ENCODE assay signal across 13 cellular contexts in genomic region chr1:206000641-206001339, GRCh38. TPM values are rescaled to one million over a fixed set of nuclear protein-coding genes. Genes with fewer than 3 reads are reported as not detected.
DNase-seq lines count a peak whose midpoint lies in the region; ATAC-seq and TF ChIP-seq lines count a peak whose summit lies in the region.
"Had no signal": no experiment of that assay in that cellular context is flagged by ENCODE, and none has a peak within 500 bp of the region (broad histone marks: within the 10 kb centered on the region; RNA-seq: fewer than 3 reads in every experiment).

No MANE protein-coding gene starts in this region.

- H3K4me3 ChIP-seq in left lung = no peak overlapping the region
- H3K4me3 ChIP-seq: GM23338 had no signal

- H3K27ac ChIP-seq in left lung = peak overlapping the region in 1 of 2 donors; percentile 54

- H3K9me3 ChIP-seq in left lung = no peaks in the 10 kb centered on the region

- CTCF ChIA-PET in MCF 10A (lab: Yijun Ruan, JAX) = interaction anchor here (0.6 to 8.4 kb wide), 16 partner anchors 9 to 219 kb away, joined by 3 to 65 read pairs (median 5); no protein-coding TSS in a partner anchor

- H3K4me1 ChIP-seq in left lung = peaks cover 19 to 39% of the 10 kb centered on the region in 2 donors

- H3K27ac Mint-ChIP-seq in MCF 10A (ENCODE audit: low read depth, unreplicated experiment) (peak overlapping the region; percentile 75), progenitor cell of endocrine pancreas (no peak overlapping the region)
- H3K27ac Mint-ChIP-seq: GM23338 had no signal

- no peaks in the 10 kb centered on the region for H3K36me3 ChIP-seq in left lung

- H3K4me1 Mint-ChIP-seq in MCF 10A (ENCODE audit: insufficient read depth, unreplicated experiment) = peaks cover 37% of the 10 kb centered on the region
- peaks cover 4% of the 10 kb centered on the region for H3K4me1 Mint-ChIP-seq in progenitor cell of endocrine pancreas (ENCODE audit: low read depth)

- H3K9me3 Mint-ChIP-seq in MCF 10A (ENCODE audit: unreplicated experiment) (peaks cover 6% of the 10 kb centered on the region), progenitor cell of endocrine pancreas (ENCODE audit: low read depth) (peaks cover 4% of the 10 kb centered on the region)
- H3K9me3 Mint-ChIP-seq: GM23338 had no signal

- ATAC-seq in GM18502 (IDR thresholded peaks at IDR 0.05; ENCODE audit: poor library complexity, unreplicated experiment) (no peak), left lung (no peak)

- BruUV-seq in MCF 10A (replicated peaks; lab: Mats Ljungman, UMichigan) = no TSS peak

- peak; percentile 21 for DNase-seq in AG08395 (ENCODE audit: low spot score)
- DNase-seq in HT1080 (ENCODE audit: low read depth) = peak; percentile 39
- DNase-seq in MCF 10A (ENCODE audit: unreplicated experiment) = peak; percentile 59
- peak; percentile 40 for DNase-seq in renal cortical epithelial cell (ENCODE audit: low read depth)
- no peak for DNase-seq in NCI-H748 treated with DMSO at 0.1 percent for 48 hours (lab: John Stamatoyannopoulos, UW)
- no peak for DNase-seq in left lung
- no peak for DNase-seq in progenitor cell of endocrine pancreas (ENCODE audit: low spot score, unreplicated experiment)
- DNase-seq: NCI-H2081, SHP77 had no signal

- no peaks in the 10 kb centered on the region for H3K27me3 ChIP-seq in left lung

- intact Hi-C loops in MCF 10A (cut with micrococcal nuclease) (no loop called here), left lung (cut with DNase I) (no loop called here)

- POLR2A ChIA-PET in MCF 10A (lab: Yijun Ruan, JAX) = interaction anchor here (0.7 to 5.0 kb wide), 21 partner anchors 10 to 682 kb away, joined by 3 to 89 read pairs (median 5); no protein-coding TSS in a partner anchor

- TF ChIP-seq CTCF in MCF 10A (IDR thresholded peaks at IDR 0.05; ENCODE audit: unreplicated experiment) = no peak
- no peak for TF ChIP-seq CTCF in left lung (IDR thresholded peaks at IDR 0.05)
- no peak for TF ChIP-seq CTCF in progenitor cell of endocrine pancreas (IDR thresholded peaks at IDR 0.05; ENCODE audit: unreplicated experiment)

- H3K4me3 Mint-ChIP-seq in MCF 10A (ENCODE audit: unreplicated experiment) (peak overlapping the region; percentile 69), progenitor cell of endocrine pancreas (ENCODE audit: low read depth) (no peak overlapping the region)
- H3K4me3 Mint-ChIP-seq: GM23338 had no signal

- no peaks in the 10 kb centered on the region for H3K27me3 Mint-ChIP-seq in MCF 10A (ENCODE audit: insufficient read depth, unreplicated experiment)
- H3K27me3 Mint-ChIP-seq in progenitor cell of endocrine pancreas = peaks cover 24% of the 10 kb centered on the region

- H3K36me3 Mint-ChIP-seq in MCF 10A (ENCODE audit: insufficient read depth, unreplicated experiment) (no peaks in the 10 kb centered on the region), progenitor cell of endocrine pancreas (ENCODE audit: insufficient read depth) (no peaks in the 10 kb centered on the region)

RNA-seq across cellular contexts. Expression of gene RAB7B, which starts 2.4 kb away (rescaled TPM):
- total RNA-seq in HT1080 (2014; rRNA removed; shearing (Covaris generic)) = 0.10 TPM in 1 of 2 replicates, not detected in the other
- 0.09 and 0.29 TPM in 2 replicates for polyA plus RNA-seq in HT1080 (2015; cell fraction: cytosol; rRNA removed)
- polyA plus RNA-seq in HT1080 (2015; cell fraction: nucleus; rRNA removed) = 0.14 and 0.27 TPM in 2 replicates
- total RNA-seq in MCF 10A (2022) (1.6 and 3.6 TPM in 2 replicates), renal cortical epithelial cell (1.1 and 1.2 TPM in 2 replicates), left lung (10 to 100 TPM; 13.4 to 14.2 TPM), progenitor cell of endocrine pancreas (0.13 TPM in 1 of 2 replicates, not detected in the other)
- total RNA-seq: dermis blood vessel endothelial cell, GM23338 had no signal
- polyA plus RNA-seq: GM23338, neural cell had no signal

RNA-seq across cellular contexts. Expression of gene CTSE, which starts 22.9 kb away (rescaled TPM):
- total RNA-seq in HT1080 (2014; rRNA removed; shearing (Covaris generic)) = 0.17 and 0.34 TPM in 2 replicates
- 0.05 TPM in 1 of 2 replicates, not detected in the other for polyA plus RNA-seq in HT1080 (2015; cell fraction: cytosol; rRNA removed)
- polyA plus RNA-seq in HT1080 (2015; cell fraction: nucleus; rRNA removed) = 0.61 TPM in 1 of 2 replicates, not detected in the other
- total RNA-seq in MCF 10A (2022) (0.79 and 0.81 TPM in 2 replicates), renal cortical epithelial cell (0.10 and 6.4 TPM in 2 replicates), left lung (100 to 1,000 TPM; 191 to 624 TPM), progenitor cell of endocrine pancreas (5.6 and 8.4 TPM in 2 replicates)
- total RNA-seq: dermis blood vessel endothelial cell, GM23338 had no signal
- polyA plus RNA-seq: GM23338, neural cell had no signal

RNA-seq across cellular contexts. Expression of gene RHEX, which starts 52.2 kb away (rescaled TPM):
- total RNA-seq in HT1080 (2014; rRNA removed; shearing (Covaris generic)) = not detected in 2 replicates
- polyA plus RNA-seq in HT1080 (2015; cell fraction: cytosol; rRNA removed) = not detected in 2 replicates
- polyA plus RNA-seq in HT1080 (2015; cell fraction: nucleus; rRNA removed) = not detected in 2 replicates
- total RNA-seq in MCF 10A (2022) = not detected in 2 replicates
- 5.7 and 11.6 TPM in 2 replicates for total RNA-seq in renal cortical epithelial cell
- 1 to 10 TPM; 1.1 to 2.4 TPM for total RNA-seq in left lung
- total RNA-seq in progenitor cell of endocrine pancreas = not detected in 2 replicates
- total RNA-seq: dermis blood vessel endothelial cell, GM23338 had no signal
- polyA plus RNA-seq: GM23338, neural cell had no signal

RNA-seq across cellular contexts. Expression of gene SLC26A9, which starts 57.5 kb away (rescaled TPM):
- total RNA-seq in HT1080 (2014; rRNA removed; shearing (Covaris generic)) = 0.03 and 0.10 TPM in 2 replicates
- 0.13 and 0.19 TPM in 2 replicates for polyA plus RNA-seq in HT1080 (2015; cell fraction: cytosol; rRNA removed)
- 0.37 and 0.68 TPM in 2 replicates for polyA plus RNA-seq in HT1080 (2015; cell fraction: nucleus; rRNA removed)
- total RNA-seq in MCF 10A (2022) (not detected in 2 replicates), renal cortical epithelial cell (0.05 TPM in 1 of 2 replicates, not detected in the other), left lung (10 to 100 TPM in 1 of 2 donors, 1 to 10 TPM in 1; 7.6 to 42.5 TPM), progenitor cell of endocrine pancreas (2.9 and 3.2 TPM in 2 replicates)
- total RNA-seq: dermis blood vessel endothelial cell, GM23338 had no signal
- polyA plus RNA-seq: GM23338, neural cell had no signal

Comparison
In these comparisons a context has a peak if more than half of its experiments do, and no peak if none do; other contexts are left out.
1. DNase-seq: peak in AG08395 (single experiment), HT1080 (single experiment), MCF 10A (single experiment) and renal cortical epithelial cell (single experiment); none in NCI-H748 treated with DMSO at 0.1 percent for 48 hours (single experiment), left lung (0 of 2) and progenitor cell of endocrine pancreas (single experiment).
2. RNA of gene CTSE, which starts 22.9 kb away (total RNA-seq): 191 to 624 TPM in left lung; 5.6 to 8.4 TPM in progenitor cell of endocrine pancreas, 0.79 to 0.81 TPM in MCF 10A, 0.17 to 0.34 TPM in HT1080 and 0.10 to 6.4 TPM in renal cortical epithelial cell; every median in the first group is over 10 times any median in the second.